1 cellular context compared by ENCODE assay signal in the genomic region with DNA sequence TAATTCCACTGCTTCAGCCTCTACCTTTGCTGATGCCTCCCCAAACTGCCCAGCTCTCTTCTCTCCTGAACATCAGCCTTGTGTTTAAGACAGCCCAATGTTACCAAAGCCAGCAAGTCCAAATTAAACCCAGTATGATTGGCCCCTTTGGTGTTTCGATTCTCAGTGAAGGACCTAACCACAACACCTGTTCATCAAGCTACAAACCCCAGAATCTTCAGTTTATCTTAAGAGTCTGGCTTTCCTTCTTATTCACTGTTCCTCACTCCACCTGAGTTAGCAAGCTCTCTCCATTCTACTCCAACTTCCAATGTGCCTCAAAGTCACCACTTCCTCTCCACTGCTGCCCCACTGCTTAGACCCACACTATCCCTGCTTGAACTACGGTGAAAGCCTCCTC.
TF ChIP-seq lines count a peak whose summit lies in the region.

No MANE protein-coding gene starts in this region.

TF ChIP-seq in GM23338, 12 proteins besides CTCF, POLR2A, EP300 and RAD21:
- TF ChIP-seq, protein P1, sequence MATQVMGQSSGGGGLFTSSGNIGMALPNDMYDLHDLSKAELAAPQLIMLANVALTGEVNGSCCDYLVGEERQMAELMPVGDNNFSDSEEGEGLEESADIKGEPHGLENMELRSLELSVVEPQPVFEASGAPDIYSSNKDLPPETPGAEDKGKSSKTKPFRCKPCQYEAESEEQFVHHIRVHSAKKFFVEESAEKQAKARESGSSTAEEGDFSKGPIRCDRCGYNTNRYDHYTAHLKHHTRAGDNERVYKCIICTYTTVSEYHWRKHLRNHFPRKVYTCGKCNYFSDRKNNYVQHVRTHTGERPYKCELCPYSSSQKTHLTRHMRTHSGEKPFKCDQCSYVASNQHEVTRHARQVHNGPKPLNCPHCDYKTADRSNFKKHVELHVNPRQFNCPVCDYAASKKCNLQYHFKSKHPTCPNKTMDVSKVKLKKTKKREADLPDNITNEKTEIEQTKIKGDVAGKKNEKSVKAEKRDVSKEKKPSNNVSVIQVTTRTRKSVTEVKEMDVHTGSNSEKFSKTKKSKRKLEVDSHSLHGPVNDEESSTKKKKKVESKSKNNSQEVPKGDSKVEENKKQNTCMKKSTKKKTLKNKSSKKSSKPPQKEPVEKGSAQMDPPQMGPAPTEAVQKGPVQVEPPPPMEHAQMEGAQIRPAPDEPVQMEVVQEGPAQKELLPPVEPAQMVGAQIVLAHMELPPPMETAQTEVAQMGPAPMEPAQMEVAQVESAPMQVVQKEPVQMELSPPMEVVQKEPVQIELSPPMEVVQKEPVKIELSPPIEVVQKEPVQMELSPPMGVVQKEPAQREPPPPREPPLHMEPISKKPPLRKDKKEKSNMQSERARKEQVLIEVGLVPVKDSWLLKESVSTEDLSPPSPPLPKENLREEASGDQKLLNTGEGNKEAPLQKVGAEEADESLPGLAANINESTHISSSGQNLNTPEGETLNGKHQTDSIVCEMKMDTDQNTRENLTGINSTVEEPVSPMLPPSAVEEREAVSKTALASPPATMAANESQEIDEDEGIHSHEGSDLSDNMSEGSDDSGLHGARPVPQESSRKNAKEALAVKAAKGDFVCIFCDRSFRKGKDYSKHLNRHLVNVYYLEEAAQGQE (IDR thresholded peaks at IDR 0.05; ENCODE audit: unreplicated experiment) = no peak
- TF ChIP-seq, protein P2, sequence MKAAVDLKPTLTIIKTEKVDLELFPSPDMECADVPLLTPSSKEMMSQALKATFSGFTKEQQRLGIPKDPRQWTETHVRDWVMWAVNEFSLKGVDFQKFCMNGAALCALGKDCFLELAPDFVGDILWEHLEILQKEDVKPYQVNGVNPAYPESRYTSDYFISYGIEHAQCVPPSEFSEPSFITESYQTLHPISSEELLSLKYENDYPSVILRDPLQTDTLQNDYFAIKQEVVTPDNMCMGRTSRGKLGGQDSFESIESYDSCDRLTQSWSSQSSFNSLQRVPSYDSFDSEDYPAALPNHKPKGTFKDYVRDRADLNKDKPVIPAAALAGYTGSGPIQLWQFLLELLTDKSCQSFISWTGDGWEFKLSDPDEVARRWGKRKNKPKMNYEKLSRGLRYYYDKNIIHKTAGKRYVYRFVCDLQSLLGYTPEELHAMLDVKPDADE (IDR thresholded peaks at IDR 0.05) = no peak
- TF ChIP-seq EZH2phosphoT487 (IDR thresholded peaks at IDR 0.05; ENCODE audit: unreplicated experiment) = no peak
